17 cellular contexts compared by ENCODE assay signal in genomic region chr1:52550447-52550846, GRCh38. TPM values are rescaled to one million over a fixed set of nuclear protein-coding genes. Genes with fewer than 3 reads are reported as not detected.
DNase-seq lines count a peak whose midpoint lies in the region; ATAC-seq and TF ChIP-seq lines count a peak whose summit lies in the region.
"Had no signal": no experiment of that assay in that cellular context is flagged by ENCODE, and none has a peak within 500 bp of the region (broad histone marks: within the 10 kb centered on the region; RNA-seq: fewer than 3 reads in every experiment).

No MANE protein-coding gene starts in this region.

- H3K27me3 ChIP-seq in mesenchymal stem cell (ENCODE audit: control insufficient read depth in 1 of 2, insufficient read depth in 1 of 2, low read length in 2 of 2) (no peaks in the 10 kb centered on the region), Peyer's patch (no peaks in the 10 kb centered on the region)
- H3K27me3 ChIP-seq: cardiac muscle cell had no signal

- DNase-seq in stimulated activated naive CD8-positive, alpha-beta T cell treated with anti-CD3 and anti-CD28 coated beads, Interleukin-15, Interleukin-2, amounts not matched to agents 100 U/mL and 50 U/mL, for 24 hours: no peak
- DNase-seq in activated CD8-positive, alpha-beta T cell treated with anti-CD3 and anti-CD28 coated beads, Interleukin-2, amount 10 ng/mL, durations not matched to agents 7 days and 5 days: no peak
- DNase-seq in mesenchymal stem cell (no peak), Peyer's patch (no peak), AML-193 (lab: John Stamatoyannopoulos, UW) (no peak), osteocyte (ENCODE audit: extremely low spot score, unreplicated experiment) (no peak), GDM1 (lab: John Stamatoyannopoulos, UW) (no peak)
- DNase-seq: erythroblast, hypothalamus, Kasumi-1, NCI-H2171 treated with DMSO at 0.1 percent for 48 hours, OCI-M1, retina, T1000 had no signal

- no peak for ATAC-seq in stimulated activated naive CD8-positive, alpha-beta T cell treated with anti-CD3 and anti-CD28 coated beads, Interleukin-15, Interleukin-2, amounts not matched to agents 100 U/mL and 50 U/mL, for 24 hours
- ATAC-seq in activated CD8-positive, alpha-beta T cell treated with anti-CD3 and anti-CD28 coated beads, Interleukin-2, amount 10 ng/mL, durations not matched to agents 7 days and 5 days: no peak

- H3K36me3 ChIP-seq in mesenchymal stem cell (ENCODE audit: control insufficient read depth in 1 of 2, insufficient read depth in 2 of 2, low read depth in 1 of 2, low read length in 2 of 2): no peaks in the 10 kb centered on the region
- no peaks in the 10 kb centered on the region for H3K36me3 ChIP-seq in Peyer's patch
- H3K36me3 ChIP-seq: cardiac muscle cell had no signal

- no peak overlapping the region for H3K4me2 ChIP-seq in mesenchymal stem cell (ENCODE audit: low read length, poor library complexity, severe bottlenecking)

- H2BK5ac ChIP-seq in mesenchymal stem cell (ENCODE audit: low read depth, low read length, poor library complexity, severe bottlenecking): no peak overlapping the region

- H3K27ac Mint-ChIP-seq in stimulated activated naive CD8-positive, alpha-beta T cell treated with anti-CD3 and anti-CD28 coated beads, Interleukin-15, Interleukin-2, amounts not matched to agents 100 ng/mL and 50 ng/mL, for 24 hours: no peak overlapping the region
- no peak overlapping the region for H3K27ac Mint-ChIP-seq in activated CD8-positive, alpha-beta T cell treated with anti-CD3 and anti-CD28 coated beads, Interleukin-2, amount 10 ng/mL, durations not matched to agents 7 days and 5 days
- no peak overlapping the region for H3K27ac Mint-ChIP-seq in osteocyte (ENCODE audit: unreplicated experiment)
- H3K27ac Mint-ChIP-seq: CD14-positive monocyte had no signal

- H3K4me3 ChIP-seq in mesenchymal stem cell (ENCODE audit: insufficient read depth in 1 of 2, low read depth in 1 of 2, low read length in 2 of 2) (no peak overlapping the region), Peyer's patch (no peak overlapping the region)

- H3K14ac ChIP-seq in mesenchymal stem cell (ENCODE audit: low read length in 2 of 2): no peak overlapping the region

- H2AK5ac ChIP-seq in mesenchymal stem cell (ENCODE audit: low read length, severe bottlenecking): no peak overlapping the region

- no peak overlapping the region for H3K27ac ChIP-seq in mesenchymal stem cell (ENCODE audit: low read length, poor library complexity, severe bottlenecking)
- no peak overlapping the region for H3K27ac ChIP-seq in Peyer's patch
- H3K27ac ChIP-seq: cardiac muscle cell had no signal

- no peak overlapping the region for H2BK120ac ChIP-seq in mesenchymal stem cell (ENCODE audit: low read depth, low read length)

- peaks cover 5% of the 10 kb centered on the region for H3K36me3 Mint-ChIP-seq in stimulated activated naive CD8-positive, alpha-beta T cell treated with anti-CD3 and anti-CD28 coated beads, Interleukin-15, Interleukin-2, amounts not matched to agents 100 ng/mL and 50 ng/mL, for 24 hours (ENCODE audit: low read depth)
- peaks cover 18% of the 10 kb centered on the region for H3K36me3 Mint-ChIP-seq in activated CD8-positive, alpha-beta T cell treated with anti-CD3 and anti-CD28 coated beads, Interleukin-2, amount 10 ng/mL, durations not matched to agents 7 days and 5 days (ENCODE audit: low read depth)
- H3K36me3 Mint-ChIP-seq in osteocyte (ENCODE audit: unreplicated experiment): peaks cover 2% of the 10 kb centered on the region
- H3K36me3 Mint-ChIP-seq: CD14-positive monocyte had no signal

- H2BK15ac ChIP-seq in mesenchymal stem cell (ENCODE audit: low read depth, poor library complexity, severe bottlenecking): no peak overlapping the region

- peaks cover 3% of the 10 kb centered on the region for H3K79me1 ChIP-seq in mesenchymal stem cell (replicated peaks; ENCODE audit: low read length, poor library complexity, severe bottlenecking)

- H3K4me1 Mint-ChIP-seq in stimulated activated naive CD8-positive, alpha-beta T cell treated with anti-CD3 and anti-CD28 coated beads, Interleukin-15, Interleukin-2, amounts not matched to agents 100 ng/mL and 50 ng/mL, for 24 hours (ENCODE audit: low read depth): peaks cover 52% of the 10 kb centered on the region
- peaks cover 23% of the 10 kb centered on the region for H3K4me1 Mint-ChIP-seq in activated CD8-positive, alpha-beta T cell treated with anti-CD3 and anti-CD28 coated beads, Interleukin-2, amount 10 ng/mL, durations not matched to agents 7 days and 5 days (ENCODE audit: low read depth)
- H3K4me1 Mint-ChIP-seq in osteocyte (ENCODE audit: unreplicated experiment): peaks cover 15% of the 10 kb centered on the region

- no peak overlapping the region for H2AFZ ChIP-seq in mesenchymal stem cell (ENCODE audit: low read depth, low read length)

- no peak overlapping the region for H3K4ac ChIP-seq in mesenchymal stem cell (ENCODE audit: low read depth in 1 of 2, low read length in 2 of 2)

- WGBS in mesenchymal stem cell: 98% methylated on average over 6 of the region's 7 CpGs

- peak overlapping the region; percentile 49 for H3K4me3 Mint-ChIP-seq in stimulated activated naive CD8-positive, alpha-beta T cell treated with anti-CD3 and anti-CD28 coated beads, Interleukin-15, Interleukin-2, amounts not matched to agents 100 ng/mL and 50 ng/mL, for 24 hours
- H3K4me3 Mint-ChIP-seq in activated CD8-positive, alpha-beta T cell treated with anti-CD3 and anti-CD28 coated beads, Interleukin-2, amount 10 ng/mL, durations not matched to agents 7 days and 5 days: peak overlapping the region; percentile 26
- no peak overlapping the region for H3K4me3 Mint-ChIP-seq in osteocyte (ENCODE audit: unreplicated experiment)
- H3K4me3 Mint-ChIP-seq: CD14-positive monocyte had no signal

- CTCF ChIA-PET in activated CD8-positive, alpha-beta T cell treated with anti-CD3 and anti-CD28 coated beads, Interleukin-2, amount 10 ng/mL, durations not matched to agents 7 days and 5 days (lab: Charles Lee): interaction anchor here (1.1 to 1.5 kb wide), 3 partner anchors 9 to 147 kb away, joined by 3 to 6 read pairs (median 3); partner anchors contain the start of genes ORC1 and PRPF38A

- H2BK12ac ChIP-seq in mesenchymal stem cell (ENCODE audit: low read length in 2 of 2): no peak overlapping the region

- H3K9me3 ChIP-seq in mesenchymal stem cell (ENCODE audit: control insufficient read depth, low read length) (no peaks in the 10 kb centered on the region), Peyer's patch (no peaks in the 10 kb centered on the region)

- TF ChIP-seq CTCF in Peyer's patch (IDR thresholded peaks at IDR 0.05) (no peak), osteocyte (IDR thresholded peaks at IDR 0.05) (no peak)

- H3K9ac ChIP-seq in mesenchymal stem cell (ENCODE audit: low read length): peak overlapping the region; percentile 91

- no peaks in the 10 kb centered on the region for H3K4me1 ChIP-seq in mesenchymal stem cell (ENCODE audit: control insufficient read depth, insufficient read depth, low read depth, low read length)
- H3K4me1 ChIP-seq in Peyer's patch: peaks cover 0 to 18% (median 5%) of the 10 kb centered on the region in 4 donors

- H3K9me3 Mint-ChIP-seq in stimulated activated naive CD8-positive, alpha-beta T cell treated with anti-CD3 and anti-CD28 coated beads, Interleukin-15, Interleukin-2, amounts not matched to agents 100 ng/mL and 50 ng/mL, for 24 hours: no peaks in the 10 kb centered on the region
- no peaks in the 10 kb centered on the region for H3K9me3 Mint-ChIP-seq in activated CD8-positive, alpha-beta T cell treated with anti-CD3 and anti-CD28 coated beads, Interleukin-2, amount 10 ng/mL, durations not matched to agents 7 days and 5 days (ENCODE audit: insufficient read depth)
- H3K9me3 Mint-ChIP-seq in osteocyte (ENCODE audit: unreplicated experiment): peaks cover 10% of the 10 kb centered on the region
- H3K9me3 Mint-ChIP-seq: CD14-positive monocyte had no signal

- no peak overlapping the region for H3K18ac ChIP-seq in mesenchymal stem cell (ENCODE audit: low read depth in 1 of 2, low read length in 2 of 2)

- no peak overlapping the region for H4K8ac ChIP-seq in mesenchymal stem cell (ENCODE audit: low read length)

- POLR2A ChIA-PET in activated CD8-positive, alpha-beta T cell treated with anti-CD3 and anti-CD28 coated beads, Interleukin-2, amount 10 ng/mL, durations not matched to agents 7 days and 5 days (lab: Charles Lee): interaction anchor here (1.0 to 1.4 kb wide), 3 partner anchors 51 to 127 kb away, joined by 3 to 4 read pairs (median 3); no protein-coding TSS in a partner anchor

- no peak overlapping the region for H3K23ac ChIP-seq in mesenchymal stem cell (ENCODE audit: low read length in 2 of 2)

- H3K27me3 Mint-ChIP-seq in stimulated activated naive CD8-positive, alpha-beta T cell treated with anti-CD3 and anti-CD28 coated beads, Interleukin-15, Interleukin-2, amounts not matched to agents 100 ng/mL and 50 ng/mL, for 24 hours: no peaks in the 10 kb centered on the region
- peaks cover 8% of the 10 kb centered on the region for H3K27me3 Mint-ChIP-seq in activated CD8-positive, alpha-beta T cell treated with anti-CD3 and anti-CD28 coated beads, Interleukin-2, amount 10 ng/mL, durations not matched to agents 7 days and 5 days (ENCODE audit: low read depth)
- no peaks in the 10 kb centered on the region for H3K27me3 Mint-ChIP-seq in osteocyte (ENCODE audit: unreplicated experiment)

- TF ChIP-seq POLR2A in Peyer's patch (IDR thresholded peaks at IDR 0.05): no peak

- no peak overlapping the region for H4K91ac ChIP-seq in mesenchymal stem cell (ENCODE audit: low read length)

RNA-seq across cellular contexts. Expression of gene TUT4, which starts 2.4 kb away (rescaled TPM):
- 10 to 100 TPM; 58.5 to 65.9 TPM for total RNA-seq in activated CD8-positive, alpha-beta T cell treated with anti-CD3 and anti-CD28 coated beads, Interleukin-2, amount 10 ng/mL, durations not matched to agents 7 days and 5 days
- 17.9 TPM for polyA plus RNA-seq in mesenchymal stem cell (2013, experiment 1 of 2)
- polyA plus RNA-seq in mesenchymal stem cell (2013, experiment 2 of 2): 18.2 TPM
- total RNA-seq in Peyer's patch: 100 to 1,000 TPM in 1 of 4 donors, 10 to 100 TPM in 3; 22.1 to 212 (median 50.0) TPM
- 53.7 and 56.4 TPM in 2 replicates for total RNA-seq in osteocyte

RNA-seq across cellular contexts. Expression of gene GPX7, which starts 51.7 kb away (rescaled TPM):
- 10 to 100 TPM; 10.0 to 10.4 TPM for total RNA-seq in activated CD8-positive, alpha-beta T cell treated with anti-CD3 and anti-CD28 coated beads, Interleukin-2, amount 10 ng/mL, durations not matched to agents 7 days and 5 days
- polyA plus RNA-seq in mesenchymal stem cell (2013, experiment 1 of 2): 35.3 TPM
- polyA plus RNA-seq in mesenchymal stem cell (2013, experiment 2 of 2): 36.1 TPM
- total RNA-seq in Peyer's patch (1 to 10 TPM in 3 of 4 donors, not detected in 1; 1.4 to 6.2 (median 2.0) TPM), osteocyte (36.1 and 37.7 TPM in 2 replicates)
